In genomic region chr20:42714298-42715141, GRCh38 we compare ENCODE assay signal across 30 cellular contexts.
DNase-seq lines count a peak whose midpoint lies in the region; ATAC-seq, FAIRE-seq and TF ChIP-seq lines count a peak whose summit lies in the region.
"Had no signal": no experiment of that assay in that cellular context is flagged by ENCODE, and none has a peak within 500 bp of the region (broad histone marks: within the 10 kb centered on the region; RNA-seq: fewer than 3 reads in every experiment).

No MANE protein-coding gene starts in this region.

- TF ChIP-seq EP300 in transverse colon (IDR thresholded peaks at IDR 0.05; ENCODE audit: low read depth), result no peak

- H3K4me1 Mint-ChIP-seq in natural killer cell treated with Interleukin-12 subunit alpha and Interleukin-12 subunit beta and Interleukin-15 and Interleukin-18, amount 100 ng/mL, for 72 hours (ENCODE audit: low read depth in 2 of 2), result no peaks in the 10 kb centered on the region
- H3K4me1 Mint-ChIP-seq: CD4-positive, alpha-beta memory T cell; central memory CD8-positive, alpha-beta T cell; naive thymus-derived CD4-positive, alpha-beta T cell had no signal

- no peaks in the 10 kb centered on the region for H3K36me3 Mint-ChIP-seq in natural killer cell treated with Interleukin-12 subunit alpha and Interleukin-12 subunit beta and Interleukin-15 and Interleukin-18, amount 100 ng/mL, for 72 hours
- H3K36me3 Mint-ChIP-seq: CD4-positive, alpha-beta memory T cell had no signal

- no peaks in the 10 kb centered on the region for H3K4me1 ChIP-seq in transverse colon
- H3K4me1 ChIP-seq: esophagus squamous epithelium, HAP-1, left ventricle myocardium inferior, thyroid gland had no signal

- in situ Hi-C loops in transverse colon (cut with MboI; ENCODE audit: low pct_ligation_motif_present in 1 of 4, low pct_unique_long_range_greater_than_20kb in 1 of 4, low sequenced_read_pairs in 3 of 4), result no loop called here

- ATAC-seq in GM19324 (IDR thresholded peaks at IDR 0.05; ENCODE audit: low FRiP score, unreplicated experiment), result no peak
- ATAC-seq in natural killer cell treated with Interleukin-12 subunit alpha and Interleukin-12 subunit beta and Interleukin-15 and Interleukin-18, amount 100 ng/mL, for 72 hours, result no peak
- ATAC-seq: activated CD8-positive, alpha-beta T cell treated with anti-CD3 and anti-CD28 coated beads, Interleukin-2, amount 10 ng/mL, durations not matched to agents 7 days and 5 days; naive thymus-derived CD4-positive, alpha-beta T cell; Right ventricle myocardium inferior had no signal

- intact Hi-C loops in transverse colon (cut with DNase I; ENCODE audit: low total_unique reads), result no loop called here

- TF ChIP-seq CTCF in choroid plexus epithelial cell (conservative IDR thresholded peaks at IDR 0.05; ENCODE audit: low read depth, low read length) (no peak), transverse colon (IDR thresholded peaks at IDR 0.05) (no peak)

- H3K27ac Mint-ChIP-seq in natural killer cell treated with Interleukin-12 subunit alpha and Interleukin-12 subunit beta and Interleukin-15 and Interleukin-18, amount 100 ng/mL, for 72 hours, result no peak overlapping the region
- H3K27ac Mint-ChIP-seq: activated CD8-positive, alpha-beta T cell treated with anti-CD3 and anti-CD28 coated beads, Interleukin-2, amount 10 ng/mL, durations not matched to agents 7 days and 5 days; CD4-positive, alpha-beta memory T cell; naive thymus-derived CD4-positive, alpha-beta T cell; T-helper 2 cell treated with Interferon-gamma antibody and Interleukin-4, amounts not matched to agents 5 μg/mL and 100 μg/mL, for 36 hours had no signal

- H3K9me3 Mint-ChIP-seq in natural killer cell treated with Interleukin-12 subunit alpha and Interleukin-12 subunit beta and Interleukin-15 and Interleukin-18, amount 100 ng/mL, for 72 hours, result peaks cover 13% of the 10 kb centered on the region

- WGBS in transverse colon (ENCODE audit: low coverage in 1 of 2), 2 donors, result 31 to 33% methylated on average over 5 of the region's 5 CpGs

- H3K27me3 Mint-ChIP-seq in natural killer cell treated with Interleukin-12 subunit alpha and Interleukin-12 subunit beta and Interleukin-15 and Interleukin-18, amount 100 ng/mL, for 72 hours, result no peaks in the 10 kb centered on the region
- H3K27me3 Mint-ChIP-seq: CD4-positive, alpha-beta memory T cell; central memory CD8-positive, alpha-beta T cell had no signal

- no peak for FAIRE-seq in urothelium cell line (lab: Jason Lieb, UNC)
- FAIRE-seq: A204.1, astrocyte, endometrium, frontal cortex, GM19239 had no signal

- H3K4me3 Mint-ChIP-seq in natural killer cell treated with Interleukin-12 subunit alpha and Interleukin-12 subunit beta and Interleukin-15 and Interleukin-18, amount 100 ng/mL, for 72 hours, result no peak overlapping the region
- H3K4me3 Mint-ChIP-seq: activated CD8-positive, alpha-beta T cell treated with anti-CD3 and anti-CD28 coated beads, Interleukin-2, amount 10 ng/mL, durations not matched to agents 7 days and 5 days; CD4-positive, alpha-beta memory T cell; central memory CD8-positive, alpha-beta T cell; naive thymus-derived CD4-positive, alpha-beta T cell; T-helper 2 cell treated with Interferon-gamma antibody and Interleukin-4, amounts not matched to agents 5 μg/mL and 100 μg/mL, for 36 hours had no signal

- H3K27me3 ChIP-seq in transverse colon, result no peaks in the 10 kb centered on the region
- H3K27me3 ChIP-seq: esophagus squamous epithelium, stomach, thyroid gland had no signal

- TF ChIP-seq POLR2A in transverse colon (IDR thresholded peaks at IDR 0.05), result no peak

- peak; percentile 81 for DNase-seq in NCI-H510A treated with DMSO at 0.1 percent for 48 hours (lab: John Stamatoyannopoulos, UW)
- DNase-seq in NCI-H510A (lab: John Stamatoyannopoulos, UW), result no peak
- DNase-seq in NCI-H774 (lab: John Stamatoyannopoulos, UW), result peak; percentile 44
- DNase-seq in choroid plexus epithelial cell (ENCODE audit: low read depth), result peak; percentile 0
- DNase-seq in urothelium cell line (ENCODE audit: low spot score), result peak; percentile 11
- no peak for DNase-seq in transverse colon
- DNase-seq in natural killer cell treated with Interleukin-12 subunit alpha and Interleukin-12 subunit beta and Interleukin-15 and Interleukin-18, amount 100 ng/mL, for 72 hours (ENCODE audit: low spot score), result no peak
- DNase-seq: activated CD8-positive, alpha-beta T cell treated with anti-CD3 and anti-CD28 coated beads, Interleukin-2, amount 10 ng/mL, durations not matched to agents 7 days and 5 days; activated gamma-delta T cell; CD4-positive, alpha-beta memory T cell; esophagus squamous epithelium; GF-D8; IMR-90; left ventricle myocardium inferior; naive thymus-derived CD4-positive, alpha-beta T cell; NCI-H1092; occipital lobe; stomach; thyroid gland had no signal

- H3K36me3 ChIP-seq in transverse colon, result no peaks in the 10 kb centered on the region
- H3K36me3 ChIP-seq: esophagus squamous epithelium, HAP-1, left ventricle myocardium inferior, stomach, thyroid gland had no signal

- H3K27ac ChIP-seq in transverse colon, result no peak overlapping the region
- H3K27ac ChIP-seq: esophagus squamous epithelium, left ventricle myocardium inferior, skin epidermis, stomach, thyroid gland had no signal

- H3K9me3 ChIP-seq in transverse colon, result peaks cover 0 to 3% of the 10 kb centered on the region in 2 donors
- H3K9me3 ChIP-seq: thyroid gland had no signal

- H3K4me3 ChIP-seq in choroid plexus epithelial cell (ENCODE audit: low read depth, low read length) (no peak overlapping the region), transverse colon (no peak overlapping the region)
- H3K4me3 ChIP-seq: esophagus squamous epithelium, HAP-1, left ventricle myocardium inferior, skin epidermis, stomach, thyroid gland had no signal

Comparison
In these comparisons a context has a peak if more than half of its experiments do, and no peak if none do; other contexts are left out.
1. DNase-seq: peak in NCI-H510A treated with DMSO at 0.1 percent for 48 hours (single experiment), NCI-H774 (single experiment), choroid plexus epithelial cell (single experiment) and urothelium cell line (single experiment); none in NCI-H510A (single experiment), transverse colon (single experiment) and natural killer cell treated with Interleukin-12 subunit alpha and Interleukin-12 subunit beta and Interleukin-15 and Interleukin-18, amount 100 ng/mL, for 72 hours (single experiment).